ENCODE assay signal across 26 cellular contexts in genomic region chr7:129734400-129734799, GRCh38.
"Had no signal": no experiment of that assay in that cellular context is flagged by ENCODE, and none has a peak within 500 bp of the region (broad histone marks: within the 10 kb centered on the region; RNA-seq: fewer than 3 reads in every experiment).

No MANE protein-coding gene starts in this region.

- H3K27ac ChIP-seq: Peyer's patch, RWPE1, SJCRH30 had no signal

- H3K4me3 ChIP-seq: Peyer's patch, SJCRH30 had no signal

- H3K27ac Mint-ChIP-seq: activated B cell treated with CpG ODN at 0.5 μM for 24 hours; activated CD4-positive, alpha-beta memory T cell treated with anti-CD3 and anti-CD28 coated beads for 36 hours; activated CD4-positive, alpha-beta T cell treated with anti-CD3 and anti-CD28 coated beads, Interleukin-2, amount 10 ng/mL, durations not matched to agents 7 days and 5 days; brain; T-helper 1 cell treated with Interleukin-12 subunit alpha and Interleukin-12 subunit beta and Interleukin-4 antibody, amounts not matched to agents 30 μg/mL and 1 μg/mL, for 36 hours had no signal

- H3K36me3 Mint-ChIP-seq: activated naive CD4-positive, alpha-beta T cell treated with anti-CD3 and anti-CD28 coated beads, Interleukin-2, amount 50 U/mL, for 72 hours had no signal

- H3K4me1 ChIP-seq: SJCRH30 had no signal

- H3K9me3 Mint-ChIP-seq: activated B cell treated with CpG ODN at 0.5 μM for 24 hours; activated CD4-positive, alpha-beta memory T cell treated with anti-CD3 and anti-CD28 coated beads for 36 hours; activated CD4-positive, alpha-beta T cell treated with anti-CD3 and anti-CD28 coated beads, Interleukin-2, amount 10 ng/mL, durations not matched to agents 7 days and 5 days; activated naive CD4-positive, alpha-beta T cell treated with anti-CD3 and anti-CD28 coated beads, Interleukin-2, amount 50 U/mL, for 72 hours; activated T-cell treated with anti-CD3 and anti-CD28 coated beads, Interleukin-2, amount 50 U/mL, for 4 hours; brain; T-helper 1 cell treated with Interleukin-12 subunit alpha and Interleukin-12 subunit beta and Interleukin-4 antibody, amounts not matched to agents 30 μg/mL and 1 μg/mL, for 36 hours had no signal

- H3K27me3 Mint-ChIP-seq: activated B cell treated with CpG ODN at 0.5 μM for 24 hours; activated CD4-positive, alpha-beta memory T cell treated with anti-CD3 and anti-CD28 coated beads for 36 hours; activated CD4-positive, alpha-beta T cell treated with anti-CD3 and anti-CD28 coated beads, Interleukin-2, amount 10 ng/mL, durations not matched to agents 7 days and 5 days; brain had no signal

- H3K9me3 ChIP-seq: Peyer's patch, SJCRH30 had no signal

- ATAC-seq: activated naive CD4-positive, alpha-beta T cell treated with anti-CD3 and anti-CD28 coated beads, Interleukin-2, amount 50 U/mL, for 72 hours; activated T-cell treated with anti-CD3 and anti-CD28 coated beads, Interleukin-2, amount 50 U/mL, for 4 hours had no signal

- FAIRE-seq: astrocyte, colon had no signal

- H3K4me1 Mint-ChIP-seq: activated B cell treated with CpG ODN at 0.5 μM for 24 hours; activated CD4-positive, alpha-beta T cell treated with anti-CD3 and anti-CD28 coated beads, Interleukin-2, amount 10 ng/mL, durations not matched to agents 7 days and 5 days had no signal

- H3K4me3 Mint-ChIP-seq: activated B cell treated with CpG ODN at 0.5 μM for 24 hours; activated CD4-positive, alpha-beta memory T cell treated with anti-CD3 and anti-CD28 coated beads for 36 hours; activated CD4-positive, alpha-beta T cell treated with anti-CD3 and anti-CD28 coated beads, Interleukin-2, amount 10 ng/mL, durations not matched to agents 7 days and 5 days; activated T-cell treated with anti-CD3 and anti-CD28 coated beads, Interleukin-2, amount 50 U/mL, for 4 hours; brain; T-helper 1 cell treated with Interleukin-12 subunit alpha and Interleukin-12 subunit beta and Interleukin-4 antibody, amounts not matched to agents 30 μg/mL and 1 μg/mL, for 36 hours had no signal

- H3K27me3 ChIP-seq: Peyer's patch, SJCRH30 had no signal

- DNase-seq: activated B cell treated with CpG ODN at 0.5 μM for 24 hours; activated CD4-positive, alpha-beta memory T cell treated with anti-CD3 and anti-CD28 coated beads for 36 hours; activated CD4-positive, alpha-beta T cell treated with anti-CD3 and anti-CD28 coated beads for 1 hour; activated CD4-positive, alpha-beta T cell treated with anti-CD3 and anti-CD28 coated beads, Interleukin-2, amount 10 ng/mL, durations not matched to agents 7 days and 5 days; activated CD8-positive, alpha-beta memory T cell treated with anti-CD3 and anti-CD28 coated beads for 24 hours; activated effector memory CD4-positive, alpha-beta T cell treated with anti-CD3 and anti-CD28 coated beads, Interleukin-2, amount 50 U/mL, for 16 hours; activated naive CD4-positive, alpha-beta T cell treated with Interleukin-2 at 50 U/mL for 16 hours; activated T-cell treated with anti-CD3 and anti-CD28 coated beads, Interleukin-2, amount 50 U/mL, for 4 hours; amygdala; cerebellar nuclear complex; KBM-7; NCI-H146; NCI-H1930; NCI-H226; NCI-H510A; NCI-H526 treated with DMSO at 0.1 percent for 48 hours; NCI-H82; Peyer's patch; Right ventricle myocardium superior; SJCRH30 had no signal
